ENCODE assay signal across 10 cellular contexts in genomic region chr14:28785096-28785952, GRCh38. TPM values are rescaled to one million over a fixed set of nuclear protein-coding genes. Genes with fewer than 3 reads are reported as not detected.
DNase-seq lines count a peak whose midpoint lies in the region; ATAC-seq and TF ChIP-seq lines count a peak whose summit lies in the region.
"Had no signal": no experiment of that assay in that cellular context is flagged by ENCODE, and none has a peak within 500 bp of the region (broad histone marks: within the 10 kb centered on the region; RNA-seq: fewer than 3 reads in every experiment).

No MANE protein-coding gene starts in this region.

- no peaks in the 10 kb centered on the region for H3K79me1 ChIP-seq in trophoblast cell (ENCODE audit: low read length)

- no peak overlapping the region for H2AK5ac ChIP-seq in trophoblast cell (ENCODE audit: low read length)

- H3K36me3 ChIP-seq in ES-I3 (ENCODE audit: insufficient read depth, low read length) (no peaks in the 10 kb centered on the region), trophoblast cell (ENCODE audit: control insufficient read depth in 1 of 2, insufficient read depth in 2 of 2, low read length in 2 of 2) (no peaks in the 10 kb centered on the region)
- H3K36me3 ChIP-seq: upper lobe of left lung had no signal

- no peaks in the 10 kb centered on the region for H3K79me2 ChIP-seq in trophoblast cell (ENCODE audit: control insufficient read depth, insufficient read depth, low read length, poor library complexity)

- H3K23ac ChIP-seq in trophoblast cell (ENCODE audit: low read length) = no peak overlapping the region

- in situ Hi-C loops in KBM-7 (cut with MboI; ENCODE audit: low pct_unique_long_range_greater_than_20kb, low sequenced_read_pairs) = no loop called here

- H2BK12ac ChIP-seq in trophoblast cell (ENCODE audit: low read length) = no peak overlapping the region

- H2BK5ac ChIP-seq in trophoblast cell (ENCODE audit: low read depth, low read length, poor library complexity) = no peak overlapping the region

- H4K91ac ChIP-seq in trophoblast cell (ENCODE audit: low read depth, low read length) = no peak overlapping the region

- H3K9me3 ChIP-seq in ES-I3 (ENCODE audit: control insufficient read depth, insufficient read depth, low read length) = no peaks in the 10 kb centered on the region; the same call in 1 of the 2 replicates
- H3K9me3 ChIP-seq in trophoblast cell (ENCODE audit: insufficient read depth, low read depth, low read length) = peaks cover 2% of the 10 kb centered on the region

- TF ChIP-seq CTCF in epithelial cell of esophagus (IDR thresholded peaks at IDR 0.05; ENCODE audit: insufficient read depth, low read depth, low read length, missing control alignments) = no peak

- WGBS in trophoblast cell (ENCODE audit: extremely low coverage, insufficient coverage, insufficient read length) = no CpG with 5 or more reads among the region's 62 CpGs

- H3K27me3 ChIP-seq in trophoblast cell (ENCODE audit: insufficient read depth, low read length) = peaks cover 26% of the 10 kb centered on the region

- H3K4ac ChIP-seq in trophoblast cell (ENCODE audit: low read depth, low read length) = no peak overlapping the region

- H3K4me2 ChIP-seq in trophoblast cell (ENCODE audit: low read length) = peak overlapping the region; percentile 87

- H3K4me3 ChIP-seq in epithelial cell of esophagus (ENCODE audit: low read length) (peak overlapping the region; percentile 4), trophoblast cell (ENCODE audit: low read depth, low read length) (peak overlapping the region; percentile 47)

- H3K4me1 ChIP-seq in ES-I3 (ENCODE audit: insufficient read depth, low read length) (peaks cover 17% of the 10 kb centered on the region), trophoblast cell (ENCODE audit: control insufficient read depth in 1 of 2, insufficient read depth in 2 of 2, low read length in 2 of 2) (peaks cover 7 to 9% of the 10 kb centered on the region in 2 experiments)

- DNase-seq in KBM-7 = peak; percentile 22
- DNase-seq in epithelial cell of esophagus (ENCODE audit: low read depth) = no peak
- no peak for DNase-seq in trophoblast cell
- DNase-seq in cortex of kidney (lab: John Stamatoyannopoulos, UW) = no peak
- no peak for DNase-seq in NOMO-1 (lab: John Stamatoyannopoulos, UW; ENCODE audit: unreplicated experiment in 2 of 2)
- DNase-seq: NCI-H1417 treated with DMSO at 0.1 percent for 48 hours had no signal

- no peak overlapping the region for H3K14ac ChIP-seq in trophoblast cell (ENCODE audit: low read length)

- peak overlapping the region; percentile 65 for H3K9ac ChIP-seq in ES-I3 (ENCODE audit: low read depth, low read length)
- H3K9ac ChIP-seq in trophoblast cell (ENCODE audit: low read length) = no peak overlapping the region

- no peak overlapping the region for H2BK120ac ChIP-seq in trophoblast cell (ENCODE audit: insufficient read depth, low read length, poor library complexity)

- no peak overlapping the region for H3K18ac ChIP-seq in trophoblast cell (ENCODE audit: low read length)

- H2AFZ ChIP-seq in trophoblast cell (ENCODE audit: insufficient read depth, low read length, poor library complexity) = peak overlapping the region; percentile 7

- peak overlapping the region; percentile 18 for H4K8ac ChIP-seq in trophoblast cell (ENCODE audit: low read depth, low read length)

- H4K12ac ChIP-seq in trophoblast cell (ENCODE audit: low read depth, low read length) = peak overlapping the region; percentile 9

- no peak overlapping the region for H3K27ac ChIP-seq in trophoblast cell (ENCODE audit: low read depth, low read length)
- H3K27ac ChIP-seq: upper lobe of left lung had no signal

- ATAC-seq in GM19328 (IDR thresholded peaks at IDR 0.05; ENCODE audit: unreplicated experiment) (no peak), HG03135 (IDR thresholded peaks at IDR 0.05; ENCODE audit: unreplicated experiment) (no peak)

RNA-seq across cellular contexts. Expression of gene FOXG1, which starts 18.7 kb away (rescaled TPM):
- polyA plus RNA-seq in trophoblast cell (2013) = 0.01 TPM in 2 replicates
